In the genomic region with DNA sequence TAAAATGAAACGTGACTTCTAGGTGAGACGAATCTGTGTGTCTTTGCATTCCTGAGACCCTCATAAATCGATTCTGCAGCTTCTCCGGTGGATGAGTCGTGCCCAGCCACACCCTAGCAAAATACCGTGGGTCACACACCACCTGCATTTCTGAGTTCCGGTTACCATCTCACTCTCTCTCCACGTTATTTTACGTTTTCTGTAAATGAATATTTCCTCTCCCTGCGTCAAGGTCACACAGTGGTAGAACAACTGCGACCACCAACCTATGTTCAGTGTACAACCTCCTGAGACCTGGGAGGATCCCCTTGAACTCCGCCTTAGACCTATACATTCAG, we compare ENCODE assay signal across 9 cellular contexts. TPM values are rescaled to one million over a fixed set of nuclear protein-coding genes. Genes with fewer than 3 reads are reported as not detected.
DNase-seq lines count a peak whose midpoint lies in the region; ATAC-seq and TF ChIP-seq lines count a peak whose summit lies in the region.
"Had no signal": no experiment of that assay in that cellular context is flagged by ENCODE, and none has a peak within 500 bp of the region (broad histone marks: within the 10 kb centered on the region; RNA-seq: fewer than 3 reads in every experiment).

No MANE protein-coding gene starts in this region.

- peaks cover 26% of the 10 kb centered on the region for H3K36me3 Mint-ChIP-seq in WTC11

- ATAC-seq in left lung, result no peak
- ATAC-seq in upper lobe of right lung, result no peak
- ATAC-seq in HG02938 (IDR thresholded peaks at IDR 0.05; ENCODE audit: unreplicated experiment), result no peak
- ATAC-seq in WTC11, result no peak
- no peak for ATAC-seq in HG03159 (IDR thresholded peaks at IDR 0.05; ENCODE audit: unreplicated experiment)

- peak overlapping the region; percentile 95 for H3K4me3 ChIP-seq in cardiac muscle cell
- peak overlapping the region; percentile 62 to 94 for H3K4me3 ChIP-seq in left lung
- H3K4me3 ChIP-seq in upper lobe of right lung, result peak overlapping the region; percentile 93

- H3K27me3 Mint-ChIP-seq in WTC11 (ENCODE audit: low read depth), result peaks cover 10% of the 10 kb centered on the region

- H3K27ac Mint-ChIP-seq in WTC11, result no peak overlapping the region

- H3K4me3 Mint-ChIP-seq in WTC11, result no peak overlapping the region

- POLR2A ChIA-PET in WTC11 (lab: Charles Lee), result interaction anchor here (0.5 kb wide), 1 partner anchor 10 kb away, joined by 3 read pairs; no protein-coding TSS in a partner anchor

- WGBS in adipose tissue, 3 donors, result 2 to 3% (median 3%) methylated on average over 12 of the region's 12 CpGs

- H3K9me3 Mint-ChIP-seq in WTC11, result no peaks in the 10 kb centered on the region

- CTCF ChIA-PET in WTC11 (lab: Charles Lee), result interaction anchor here (1.4 to 3.3 kb wide), 3 partner anchors 16 to 73 kb away, joined by 4 to 23 read pairs (median 13); no protein-coding TSS in a partner anchor

- no peaks in the 10 kb centered on the region for H3K27me3 ChIP-seq in cardiac muscle cell
- no peaks in the 10 kb centered on the region for H3K27me3 ChIP-seq in left lung
- H3K27me3 ChIP-seq in upper lobe of right lung, result no peaks in the 10 kb centered on the region

- DNase-seq in cardiac muscle cell (ENCODE audit: low read depth in 1 of 2, low spot score in 1 of 2) (no peak), cardiac septum (ENCODE audit: low spot score) (no peak), left lung (peak in 1 of 2 donors; percentile 32), upper lobe of right lung (no peak), WTC11 (ENCODE audit: low spot score) (no peak)
- DNase-seq: DMS153 had no signal

- peaks cover 13% of the 10 kb centered on the region for H3K4me1 Mint-ChIP-seq in WTC11

- H3K27ac ChIP-seq in cardiac muscle cell, result peak overlapping the region; percentile 98
- H3K27ac ChIP-seq in adipose tissue (ENCODE audit: low read depth, low read length), result peak overlapping the region; percentile 48
- peak overlapping the region; percentile 96 to 97 for H3K27ac ChIP-seq in left lung
- H3K27ac ChIP-seq in upper lobe of right lung, result peak overlapping the region; percentile 94

- no peak for TF ChIP-seq CTCF in cardiac muscle cell (IDR thresholded peaks at IDR 0.05; ENCODE audit: low read depth, low read length)
- no peak for TF ChIP-seq CTCF in left lung (IDR thresholded peaks at IDR 0.05)
- no peak for TF ChIP-seq CTCF in upper lobe of right lung (IDR thresholded peaks at IDR 0.05)
- no peak for TF ChIP-seq CTCF in WTC11 (IDR thresholded peaks at IDR 0.05)

- no peaks in the 10 kb centered on the region for H3K9me3 ChIP-seq in cardiac muscle cell (ENCODE audit: low read depth)
- H3K9me3 ChIP-seq in left lung, result no peaks in the 10 kb centered on the region
- no peaks in the 10 kb centered on the region for H3K9me3 ChIP-seq in upper lobe of right lung

- H3K36me3 ChIP-seq in cardiac muscle cell, result no peaks in the 10 kb centered on the region
- H3K36me3 ChIP-seq in left lung, result peaks cover 0 to 22% of the 10 kb centered on the region in 2 donors
- H3K36me3 ChIP-seq in upper lobe of right lung, result peaks cover 17% of the 10 kb centered on the region

- H3K4me1 ChIP-seq in cardiac muscle cell (ENCODE audit: low read depth) (peaks cover 13% of the 10 kb centered on the region), left lung (peaks cover 8 to 55% of the 10 kb centered on the region in 2 donors), upper lobe of right lung (peaks cover 36% of the 10 kb centered on the region)

- intact Hi-C loops in cardiac septum (cut with DNase I) (loop anchor here (10.0 kb wide), 1 partner anchor 281 kb away; a partner anchor contains a TSS), left lung (cut with DNase I) (no loop called here), upper lobe of right lung (cut with DNase I) (no loop called here)

TF ChIP-seq in WTC11, 78 proteins besides CTCF, POLR2A, EP300 and RAD21:
- TF ChIP-seq, protein P1, sequence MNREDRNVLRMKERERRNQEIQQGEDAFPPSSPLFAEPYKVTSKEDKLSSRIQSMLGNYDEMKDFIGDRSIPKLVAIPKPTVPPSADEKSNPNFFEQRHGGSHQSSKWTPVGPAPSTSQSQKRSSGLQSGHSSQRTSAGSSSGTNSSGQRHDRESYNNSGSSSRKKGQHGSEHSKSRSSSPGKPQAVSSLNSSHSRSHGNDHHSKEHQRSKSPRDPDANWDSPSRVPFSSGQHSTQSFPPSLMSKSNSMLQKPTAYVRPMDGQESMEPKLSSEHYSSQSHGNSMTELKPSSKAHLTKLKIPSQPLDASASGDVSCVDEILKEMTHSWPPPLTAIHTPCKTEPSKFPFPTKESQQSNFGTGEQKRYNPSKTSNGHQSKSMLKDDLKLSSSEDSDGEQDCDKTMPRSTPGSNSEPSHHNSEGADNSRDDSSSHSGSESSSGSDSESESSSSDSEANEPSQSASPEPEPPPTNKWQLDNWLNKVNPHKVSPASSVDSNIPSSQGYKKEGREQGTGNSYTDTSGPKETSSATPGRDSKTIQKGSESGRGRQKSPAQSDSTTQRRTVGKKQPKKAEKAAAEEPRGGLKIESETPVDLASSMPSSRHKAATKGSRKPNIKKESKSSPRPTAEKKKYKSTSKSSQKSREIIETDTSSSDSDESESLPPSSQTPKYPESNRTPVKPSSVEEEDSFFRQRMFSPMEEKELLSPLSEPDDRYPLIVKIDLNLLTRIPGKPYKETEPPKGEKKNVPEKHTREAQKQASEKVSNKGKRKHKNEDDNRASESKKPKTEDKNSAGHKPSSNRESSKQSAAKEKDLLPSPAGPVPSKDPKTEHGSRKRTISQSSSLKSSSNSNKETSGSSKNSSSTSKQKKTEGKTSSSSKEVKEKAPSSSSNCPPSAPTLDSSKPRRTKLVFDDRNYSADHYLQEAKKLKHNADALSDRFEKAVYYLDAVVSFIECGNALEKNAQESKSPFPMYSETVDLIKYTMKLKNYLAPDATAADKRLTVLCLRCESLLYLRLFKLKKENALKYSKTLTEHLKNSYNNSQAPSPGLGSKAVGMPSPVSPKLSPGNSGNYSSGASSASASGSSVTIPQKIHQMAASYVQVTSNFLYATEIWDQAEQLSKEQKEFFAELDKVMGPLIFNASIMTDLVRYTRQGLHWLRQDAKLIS (CRISPR knock-in tag; IDR thresholded peaks at IDR 0.05; ENCODE audit: borderline replicate concordance), result no peak
- no peak for TF ChIP-seq ZNF121 (CRISPR knock-in tag; IDR thresholded peaks at IDR 0.05)
- TF ChIP-seq, protein P2, sequence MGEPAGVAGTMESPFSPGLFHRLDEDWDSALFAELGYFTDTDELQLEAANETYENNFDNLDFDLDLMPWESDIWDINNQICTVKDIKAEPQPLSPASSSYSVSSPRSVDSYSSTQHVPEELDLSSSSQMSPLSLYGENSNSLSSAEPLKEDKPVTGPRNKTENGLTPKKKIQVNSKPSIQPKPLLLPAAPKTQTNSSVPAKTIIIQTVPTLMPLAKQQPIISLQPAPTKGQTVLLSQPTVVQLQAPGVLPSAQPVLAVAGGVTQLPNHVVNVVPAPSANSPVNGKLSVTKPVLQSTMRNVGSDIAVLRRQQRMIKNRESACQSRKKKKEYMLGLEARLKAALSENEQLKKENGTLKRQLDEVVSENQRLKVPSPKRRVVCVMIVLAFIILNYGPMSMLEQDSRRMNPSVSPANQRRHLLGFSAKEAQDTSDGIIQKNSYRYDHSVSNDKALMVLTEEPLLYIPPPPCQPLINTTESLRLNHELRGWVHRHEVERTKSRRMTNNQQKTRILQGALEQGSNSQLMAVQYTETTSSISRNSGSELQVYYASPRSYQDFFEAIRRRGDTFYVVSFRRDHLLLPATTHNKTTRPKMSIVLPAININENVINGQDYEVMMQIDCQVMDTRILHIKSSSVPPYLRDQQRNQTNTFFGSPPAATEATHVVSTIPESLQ (CRISPR knock-in tag; IDR thresholded peaks at IDR 0.05), result no peak
- TF ChIP-seq NFYB (CRISPR knock-in tag; conservative IDR thresholded peaks at IDR 0.05; ENCODE audit: low read depth), result no peak

RNA-seq across cellular contexts. Expression of a gene that starts 1.1 kb away (rescaled TPM):
- total RNA-seq in cardiac muscle cell (58.4 and 70.8 TPM in 2 replicates), cardiac septum (116 TPM), left lung (100 to 1,000 TPM; 152 to 183 TPM), upper lobe of right lung (154 TPM), WTC11 (2021) (190 to 205 TPM (median 203 TPM) in 3 replicates)
- polyA plus RNA-seq in cardiac muscle cell (143 and 164 TPM in 2 replicates), adipose tissue (10 to 100 TPM; 43.8 to 85.4 (median 84.1) TPM)

Comparison
In these comparisons a context has a peak if more than half of its experiments do, and no peak if none do; other contexts are left out.
1. H3K27ac ChIP-seq: peak in every context shown above with its lines; median percentile 98 in cardiac muscle cell; 96 in left lung; 94 in upper lobe of right lung; 48 in adipose tissue.